ENCODE assay signal across 32 cellular contexts in the genomic region with DNA sequence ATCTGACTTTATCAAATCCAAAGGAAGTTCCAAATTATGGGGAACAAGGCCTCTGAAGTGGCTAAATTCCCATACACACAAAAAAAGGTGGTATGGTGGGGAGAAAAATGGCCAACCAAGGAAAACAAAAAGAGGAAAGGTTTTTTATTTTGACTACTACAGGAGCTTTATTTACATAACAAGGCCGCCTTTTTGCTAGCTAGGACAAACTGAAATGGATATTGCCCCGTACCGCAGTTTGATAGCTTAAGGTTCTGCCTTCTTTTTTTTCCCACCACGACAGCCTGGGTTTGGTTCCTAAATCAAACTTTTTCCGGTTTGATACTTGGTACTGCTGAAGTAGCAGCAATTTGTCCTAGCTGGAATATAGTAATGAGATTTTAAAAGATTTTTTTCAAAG.
"Had no signal": no experiment of that assay in that cellular context is flagged by ENCODE, and none has a peak within 500 bp of the region (broad histone marks: within the 10 kb centered on the region; RNA-seq: fewer than 3 reads in every experiment).

No MANE protein-coding gene starts in this region.

- H3K4me1 ChIP-seq: SJSA1 had no signal

- H3K9me3 ChIP-seq: MG63, SJSA1, SK-N-SH had no signal

- DNase-seq: activated CD4-positive, alpha-beta T cell treated with anti-CD3 and anti-CD28 coated beads for 1 hour; activated CD4-positive, alpha-beta T cell treated with anti-CD3 and anti-CD28 coated beads for 48 hours; activated CD4-positive, CD25-positive, alpha-beta regulatory T cell; activated CD8-positive, alpha-beta T cell treated with anti-CD3 and anti-CD28 coated beads for 36 hours; activated gamma-delta T cell treated with Interleukin-2 at 50 U/mL for 16 hours; activated naive CD4-positive, alpha-beta T cell treated with anti-CD3 and anti-CD28 coated beads for 36 hours; activated T-cell treated with anti-CD3 and anti-CD28 coated beads, Interleukin-2, amount 50 U/mL, for 24 hours; anterior cingulate cortex; central memory CD4-positive, alpha-beta T cell; Kasumi-1; MG63; NCI-H1048; NCI-H1105 treated with DMSO at 0.1 percent for 48 hours; NCI-H1436; NCI-H1694; NCI-H1930; NCI-H2081 treated with DMSO at 0.1 percent for 48 hours; NCI-H226; NCI-H446 treated with DMSO at 0.1 percent for 48 hours; NCI-H524; NCI-H69; NCI-H82; RPMI8226; SHP77 treated with DMSO at 0.1 percent for 48 hours; SK-N-SH; T-cell; T-helper 17 cell had no signal

- H3K36me3 Mint-ChIP-seq: activated naive CD4-positive, alpha-beta T cell treated with anti-CD3 and anti-CD28 coated beads, Interleukin-2, amount 50 U/mL, for 72 hours; brain; T-cell had no signal

- H3K4me3 Mint-ChIP-seq: activated CD8-positive, alpha-beta T cell treated with anti-CD3 and anti-CD28 coated beads for 36 hours; activated naive CD4-positive, alpha-beta T cell treated with anti-CD3 and anti-CD28 coated beads for 36 hours; activated T-cell treated with anti-CD3 and anti-CD28 coated beads, Interleukin-2, amount 50 U/mL, for 24 hours; brain; T-cell; T-helper 17 cell had no signal

- H3K27ac ChIP-seq: SJSA1, VCaP had no signal

- H3K27ac Mint-ChIP-seq: activated CD8-positive, alpha-beta T cell treated with anti-CD3 and anti-CD28 coated beads for 36 hours; activated naive CD4-positive, alpha-beta T cell treated with anti-CD3 and anti-CD28 coated beads for 36 hours; activated naive CD4-positive, alpha-beta T cell treated with anti-CD3 and anti-CD28 coated beads, Interleukin-2, amount 50 U/mL, for 72 hours; activated T-cell treated with anti-CD3 and anti-CD28 coated beads, Interleukin-2, amount 50 U/mL, for 24 hours; brain; T-cell; T-helper 17 cell had no signal

- H3K36me3 ChIP-seq: MG63, SJSA1 had no signal

- H3K4me2 ChIP-seq: SK-N-SH had no signal

- H3K4me3 ChIP-seq: MG63, SJSA1 had no signal

- H3K27me3 ChIP-seq: MG63, SJSA1 had no signal

- H3K9ac ChIP-seq: SK-N-SH had no signal

- ATAC-seq: activated CD8-positive, alpha-beta T cell treated with anti-CD3 and anti-CD28 coated beads for 36 hours; activated naive CD4-positive, alpha-beta T cell treated with anti-CD3 and anti-CD28 coated beads, Interleukin-2, amount 50 U/mL, for 72 hours; Panc1; T-cell; T-helper 17 cell had no signal

- H3K9me3 Mint-ChIP-seq: activated CD8-positive, alpha-beta T cell treated with anti-CD3 and anti-CD28 coated beads for 36 hours; activated naive CD4-positive, alpha-beta T cell treated with anti-CD3 and anti-CD28 coated beads for 36 hours; activated T-cell treated with anti-CD3 and anti-CD28 coated beads, Interleukin-2, amount 50 U/mL, for 24 hours; brain; T-cell had no signal

- H3K4me1 Mint-ChIP-seq: brain, T-helper 17 cell had no signal
